8 cellular contexts compared by ENCODE assay signal in genomic region chr11:65417702-65418430, GRCh38. TPM values are rescaled to one million over a fixed set of nuclear protein-coding genes. Genes with fewer than 3 reads are reported as not detected.
DNase-seq lines count a peak whose midpoint lies in the region; FAIRE-seq and TF ChIP-seq lines count a peak whose summit lies in the region.

No MANE protein-coding gene starts in this region.

- peaks cover 58 to 68% of the 10 kb centered on the region in 2 donors for H3K4me1 ChIP-seq in duodenal mucosa (ENCODE audit: control insufficient read depth in 1 of 2, insufficient read depth in 2 of 2, low read length in 2 of 2)
- peaks cover 56% of the 10 kb centered on the region for H3K4me1 ChIP-seq in mesodermal cell (ENCODE audit: control insufficient read depth, insufficient read depth, low read length, poor library complexity, severe bottlenecking)
- H3K4me1 ChIP-seq in thyroid gland, result peaks cover 53 to 56% of the 10 kb centered on the region in 2 donors

- intact Hi-C loops in thyroid gland (cut with DNase I), result loop anchor here (5.0 kb wide), 2 partner anchors 36 to 94 kb away; partner anchors contain the start of gene SLC25A45

- FAIRE-seq in GM12891 (lab: Jason Lieb, UNC), result peak; percentile 57

- H3K9ac ChIP-seq in duodenal mucosa (ENCODE audit: low read depth in 1 of 2, low read length in 2 of 2), result peak overlapping the region; percentile 97 to 100

- TF ChIP-seq CTCF in thyroid gland (IDR thresholded peaks at IDR 0.05), result no peak

- H3K36me3 ChIP-seq in duodenal mucosa (ENCODE audit: control insufficient read depth in 1 of 2, insufficient read depth in 2 of 2, low read length in 2 of 2) (peaks cover 0 to 7% of the 10 kb centered on the region in 2 donors), mesodermal cell (ENCODE audit: control insufficient read depth, insufficient read depth, low read length) (peaks cover 10% of the 10 kb centered on the region), thyroid gland (peaks cover 0 to 1% of the 10 kb centered on the region in 2 donors)

- H3K9me3 ChIP-seq in duodenal mucosa (ENCODE audit: control insufficient read depth in 1 of 2, low read length in 2 of 2) (no peaks in the 10 kb centered on the region), mesodermal cell (ENCODE audit: control insufficient read depth, low read length) (no peaks in the 10 kb centered on the region), thyroid gland (no peaks in the 10 kb centered on the region)

- peak overlapping the region; percentile 100 for H3K27ac ChIP-seq in duodenal mucosa (ENCODE audit: low read depth, low read length)
- H3K27ac ChIP-seq in mesodermal cell (ENCODE audit: low read depth, low read length, severe bottlenecking), result peak overlapping the region; percentile 99
- peak overlapping the region; percentile 98 to 100 (median 100) for H3K27ac ChIP-seq in thyroid gland

- H3K4me3 ChIP-seq in duodenal mucosa (ENCODE audit: low read depth in 1 of 2, low read length in 2 of 2) (peak overlapping the region; percentile 55 to 65), mesodermal cell (ENCODE audit: extremely low read depth, insufficient read depth, low read length, poor library complexity, severe bottlenecking) (peak overlapping the region; percentile 20), thyroid gland (replicated peaks in 1 of 3) (peak overlapping the region in 1 of 3 donors; percentile 38)

- 58 to 60% methylated on average over 15 to 18 of the region's 19 CpGs for WGBS in mesodermal cell (ENCODE audit: insufficient coverage in 2 of 2), 2 experiments
- 24 to 34% methylated on average over 16 to 19 of the region's 19 CpGs for WGBS in thyroid gland, 2 donors

- DNase-seq in GM12891 (ENCODE audit: insufficient read length, low spot score) (no peak), SW480 (ENCODE audit: low spot score) (peak; percentile 44), thyroid gland (peak; percentile 80 to 84), NCI-H146 treated with DMSO at 0.1 percent for 48 hours (lab: John Stamatoyannopoulos, UW; ENCODE audit: unreplicated experiment) (no peak), D341Med (ENCODE audit: low spot score) (no peak), NCI-H2081 treated with DMSO at 0.1 percent for 48 hours (lab: John Stamatoyannopoulos, UW) (no peak)

- TF ChIP-seq POLR2A in GM12891 (IDR thresholded peaks at IDR 0.05; ENCODE audit: low read depth, low read length) (no peak), thyroid gland (IDR thresholded peaks at IDR 0.05) (peak in 1 of 2 donors; percentile 39)

- H3K27me3 ChIP-seq in duodenal mucosa (ENCODE audit: control insufficient read depth in 1 of 2, insufficient read depth in 2 of 2, low read length in 2 of 2), result no peaks in the 10 kb centered on the region
- no peaks in the 10 kb centered on the region for H3K27me3 ChIP-seq in thyroid gland

TF ChIP-seq in GM12891, 5 proteins besides CTCF, POLR2A, EP300 and RAD21:
- peak; percentile 27; the same call in 1 of the 2 replicates for TF ChIP-seq POLR2AphosphoS5 (IDR thresholded peaks at IDR 0.05; ENCODE audit: low read depth, low read length)
- no peak for TF ChIP-seq SPI1 (IDR thresholded peaks at IDR 0.05; ENCODE audit: low read depth, low read length)
- no peak for TF ChIP-seq PAX5 (IDR thresholded peaks at IDR 0.05; ENCODE audit: insufficient read depth, low read length, severe bottlenecking)
- no peak for TF ChIP-seq TAF1 (IDR thresholded peaks at IDR 0.05; ENCODE audit: low read depth, low read length)
- TF ChIP-seq POU2F2 (IDR thresholded peaks at IDR 0.05; ENCODE audit: low read depth, low read length), result 0 out of 2 replicates have a peak, but pooled peaks have one; percentile 6

RNA-seq across cellular contexts. Expression of gene NEAT1, which starts 4.7 kb away (rescaled TPM):
- 373 TPM for polyA plus RNA-seq in GM12891 (2012; ENCODE audit: low read depth, missing spikeins)
- 32.4 TPM for polyA plus RNA-seq in mesodermal cell (2013, experiment 1 of 2)
- polyA plus RNA-seq in mesodermal cell (2013, experiment 2 of 2), result 28.8 TPM
- total RNA-seq in thyroid gland, result 1,000 to 10,000 TPM in 1 of 4 donors, 100 to 1,000 TPM in 3; 195 to 1,623 (median 652) TPM

RNA-seq across cellular contexts. Expression of gene FRMD8, which starts 31.4 kb away (rescaled TPM):
- polyA plus RNA-seq in GM12891 (2012; ENCODE audit: low read depth, missing spikeins), result 14.3 TPM
- 58.2 TPM for polyA plus RNA-seq in mesodermal cell (2013, experiment 1 of 2)
- 48.4 TPM for polyA plus RNA-seq in mesodermal cell (2013, experiment 2 of 2)
- total RNA-seq in thyroid gland, result 10 to 100 TPM; 22.5 to 44.9 (median 31.0) TPM

RNA-seq across cellular contexts. Expression of gene SLC25A45, which starts 35.4 kb away (rescaled TPM):
- polyA plus RNA-seq in GM12891 (2012; ENCODE audit: low read depth, missing spikeins), result 15.8 TPM
- 2.9 TPM for polyA plus RNA-seq in mesodermal cell (2013, experiment 1 of 2)
- polyA plus RNA-seq in mesodermal cell (2013, experiment 2 of 2), result 2.6 TPM
- total RNA-seq in thyroid gland, result 10 to 100 TPM; 13.0 to 28.0 (median 20.9) TPM

Comparison
In these comparisons a context has a peak if more than half of its experiments do, and no peak if none do; other contexts are left out.
1. DNase-seq: peak in SW480 (single experiment) and thyroid gland (2 of 2); none in GM12891 (single experiment), NCI-H146 treated with DMSO at 0.1 percent for 48 hours (single experiment), D341Med (single experiment) and NCI-H2081 treated with DMSO at 0.1 percent for 48 hours (single experiment).
2. Peak in every context shown above with its lines, with median percentiles within 50 percentile points of each other: H3K27ac ChIP-seq.